10 cellular contexts compared by ENCODE assay signal in the genomic region with DNA sequence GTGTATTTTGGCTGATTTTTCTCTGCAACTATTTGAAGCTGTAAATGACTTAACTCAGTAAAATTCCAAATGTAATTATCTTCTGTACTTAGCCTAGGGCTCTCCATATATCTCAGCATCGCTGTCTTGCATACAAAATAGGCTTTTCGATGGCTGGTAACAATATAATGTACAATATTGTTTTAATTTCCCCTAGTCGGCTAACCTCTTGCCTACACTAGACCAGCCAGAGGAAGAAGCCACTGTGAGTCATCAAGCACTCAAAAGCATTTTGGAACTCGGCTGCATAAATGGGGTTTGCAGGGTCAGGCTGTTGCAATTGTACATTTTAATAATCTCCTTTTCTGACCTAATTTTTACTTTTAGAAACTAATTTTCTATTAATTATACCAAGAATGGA.
DNase-seq lines count a peak whose midpoint lies in the region; ATAC-seq and TF ChIP-seq lines count a peak whose summit lies in the region.
"Had no signal": no experiment of that assay in that cellular context is flagged by ENCODE, and none has a peak within 500 bp of the region (broad histone marks: within the 10 kb centered on the region; RNA-seq: fewer than 3 reads in every experiment).

No MANE protein-coding gene starts in this region.

- H3K9me3 ChIP-seq in T-helper 17 cell (ENCODE audit: control insufficient read depth, low read length, poor library complexity, severe bottlenecking), result no peaks in the 10 kb centered on the region
- no peaks in the 10 kb centered on the region for H3K9me3 ChIP-seq in tibial artery

- DNase-seq in A172 (ENCODE audit: low spot score) (peak; percentile 32), GDM1 (lab: John Stamatoyannopoulos, UW) (peak; percentile 12), T-helper 17 cell (no peak), fibroblast of the aortic adventitia (ENCODE audit: low read depth) (peak; percentile 74), UCSD-AML1 (lab: John Stamatoyannopoulos, UW; ENCODE audit: unreplicated experiment) (no peak), mesendoderm (no peak), tibial artery (no peak)
- DNase-seq: COR-L47, midbrain had no signal

- TF ChIP-seq CTCF in fibroblast of the aortic adventitia (IDR thresholded peaks at IDR 0.05; ENCODE audit: insufficient read depth, low read length) (no peak), tibial artery (IDR thresholded peaks at IDR 0.05) (no peak)

- no peaks in the 10 kb centered on the region for H3K79me1 ChIP-seq in mesendoderm (ENCODE audit: low read length)

- no peak overlapping the region for H2BK5ac ChIP-seq in mesendoderm (ENCODE audit: low read length)

- H3K4me3 ChIP-seq in fibroblast of the aortic adventitia (ENCODE audit: low read depth, low read length), result no peak overlapping the region
- H3K4me3 ChIP-seq in mesendoderm (ENCODE audit: low read length), result no peak overlapping the region
- no peak overlapping the region for H3K4me3 ChIP-seq in tibial artery

- no peak overlapping the region for H3K23ac ChIP-seq in mesendoderm (ENCODE audit: low read length)

- H3K36me3 Mint-ChIP-seq in T-helper 17 cell (ENCODE audit: low read depth), result peaks cover 9% of the 10 kb centered on the region

- H3K4me3 Mint-ChIP-seq in T-helper 17 cell, result no peak overlapping the region

- no peak overlapping the region for H4K8ac ChIP-seq in mesendoderm (ENCODE audit: low read depth, low read length)

- H3K4me1 Mint-ChIP-seq in T-helper 17 cell, result peaks cover 22% of the 10 kb centered on the region

- no peak overlapping the region for H3K56ac ChIP-seq in mesendoderm (ENCODE audit: low read length)

- H3K27ac Mint-ChIP-seq in T-helper 17 cell, result no peak overlapping the region

- WGBS in mesendoderm (ENCODE audit: extremely low coverage, insufficient coverage, low lambda C conversion rate), result no CpG with 5 or more reads among the region's 4 CpGs

- H3K27ac ChIP-seq in mesendoderm (ENCODE audit: low read depth, low read length), result no peak overlapping the region
- H3K27ac ChIP-seq in tibial artery, result no peak overlapping the region

- intact Hi-C loops in tibial artery (cut with DNase I; ENCODE audit: low total_unique reads), result no loop called here

- H3K27me3 Mint-ChIP-seq in T-helper 17 cell, result no peaks in the 10 kb centered on the region

- H3K9ac ChIP-seq in mesendoderm (ENCODE audit: low read length), result no peak overlapping the region

- no peaks in the 10 kb centered on the region for H3K36me3 ChIP-seq in mesendoderm (ENCODE audit: control insufficient read depth, insufficient read depth, low read length)
- H3K36me3 ChIP-seq in tibial artery, result peaks cover 0 to 20% (median 15%) of the 10 kb centered on the region in 3 donors

- H2BK15ac ChIP-seq in mesendoderm (replicated peaks; ENCODE audit: low read depth), result no peak overlapping the region

- H2AK5ac ChIP-seq in mesendoderm (ENCODE audit: low read length), result no peak overlapping the region

- no peaks in the 10 kb centered on the region for H3K27me3 ChIP-seq in mesendoderm (ENCODE audit: insufficient read depth, low read length, poor library complexity)
- no peaks in the 10 kb centered on the region for H3K27me3 ChIP-seq in tibial artery

- H3K4ac ChIP-seq in mesendoderm (ENCODE audit: low read depth, low read length), result no peak overlapping the region

- no peak overlapping the region for H4K5ac ChIP-seq in mesendoderm (ENCODE audit: low read length)

- no peak overlapping the region for H3K4me2 ChIP-seq in mesendoderm (ENCODE audit: low read length)

- peak; percentile 35 for ATAC-seq in T-helper 17 cell
- no peak for ATAC-seq in GM18907 (IDR thresholded peaks at IDR 0.05; ENCODE audit: unreplicated experiment)

- H3K79me2 ChIP-seq in mesendoderm (ENCODE audit: control insufficient read depth, insufficient read depth, low read length), result no peaks in the 10 kb centered on the region

- H2BK120ac ChIP-seq in mesendoderm (ENCODE audit: low read depth, low read length), result no peak overlapping the region

- H3K4me1 ChIP-seq in mesendoderm (ENCODE audit: control insufficient read depth, low read depth, low read length) (peaks cover 2% of the 10 kb centered on the region), tibial artery (peaks cover 0 to 58% (median 30%) of the 10 kb centered on the region in 4 donors)

- H3K18ac ChIP-seq in mesendoderm (ENCODE audit: low read length), result no peak overlapping the region

Comparison
In these comparisons a context has a peak if more than half of its experiments do, and no peak if none do; other contexts are left out.
1. DNase-seq: peak in A172 (single experiment), GDM1 (single experiment) and fibroblast of the aortic adventitia (single experiment); none in T-helper 17 cell (0 of 3), UCSD-AML1 (single experiment), mesendoderm (single experiment) and tibial artery (0 of 2).